19 cellular contexts compared by ENCODE assay signal in genomic region chr15:65365229-65365628, GRCh38. TPM values are rescaled to one million over a fixed set of nuclear protein-coding genes. Genes with fewer than 3 reads are reported as not detected.
DNase-seq lines count a peak whose midpoint lies in the region; ATAC-seq, FAIRE-seq and TF ChIP-seq lines count a peak whose summit lies in the region.
"Had no signal": no experiment of that assay in that cellular context is flagged by ENCODE, and none has a peak within 500 bp of the region (broad histone marks: within the 10 kb centered on the region; RNA-seq: fewer than 3 reads in every experiment).

No MANE protein-coding gene starts in this region.

- no peak for TF ChIP-seq POLR2A in HepG2 (IDR thresholded peaks at IDR 0.05; ENCODE audit: insufficient read depth in 1 of 2, low read depth in 2 of 2, low read length in 2 of 2)

- BruUV-seq in HepG2 (replicated peaks; lab: Mats Ljungman, UMichigan), result no TSS peak

- POLR2A ChIA-PET in HepG2 (lab: Yijun Ruan, JAX), result no interaction called here

- TF ChIP-seq CTCF in HepG2 (CRISPR knock-in tag; IDR thresholded peaks at IDR 0.05) (0 out of 2 replicates have a peak, but pooled peaks have one; percentile 20), smooth muscle cell (IDR thresholded peaks at IDR 0.05; ENCODE audit: borderline replicate concordance, insufficient read depth, poor library complexity, severe bottlenecking) (no peak)

- ATAC-seq in HepG2 (peak; percentile 84), GM19467 (IDR thresholded peaks at IDR 0.05; ENCODE audit: unreplicated experiment) (no peak), left colon (no peak)
- ATAC-seq: GM12878; left ventricle myocardium superior; psoas muscle; stimulated activated memory B cell treated with anti-CD40 and anti-IgM and Interleukin-4, amounts not matched to agents 10 μg/mL and 1 μg/mL and 100 μg/mL, for 72 hours had no signal

- CTCF ChIA-PET in HepG2 (lab: Yijun Ruan, JAX; ENCODE audit: low intra/inter-chr PET ratio, low total read pairs), result no interaction called here

- peak; percentile 28 for FAIRE-seq in HepG2 (lab: Jason Lieb, UNC)
- FAIRE-seq: G401.6, GM12878 had no signal

- no peak overlapping the region for H3K4me3 ChIP-seq in HUES6 (ENCODE audit: low read depth, low read length)
- H3K4me3 ChIP-seq in adipocyte (ENCODE audit: low read length), result no peak overlapping the region
- no peak overlapping the region for H3K4me3 ChIP-seq in HepG2 (replicated peaks in 1 of 3; ENCODE audit: insufficient read depth in 1 of 3, low read depth in 2 of 3, low read length in 3 of 3)
- H3K4me3 ChIP-seq in smooth muscle cell, result no peak overlapping the region
- H3K4me3 ChIP-seq: GM12878, psoas muscle had no signal

- WGBS in HepG2 (ENCODE audit: low lambda C conversion rate), result 90% methylated on average over 2 of the region's 2 CpGs
- whole genome bisulfite sequencing in smooth muscle cell (ENCODE audit: low lambda C conversion rate), result 17% methylated on average over 2 of the region's 2 CpGs

- TF ChIP-seq RAD21 in HepG2 (CRISPR knock-in tag; IDR thresholded peaks at IDR 0.05), result no peak

- in situ Hi-C loops in HepG2 (cut with HindIII; ENCODE audit: extremely low pct_ligation_motif_present, low pct_unique_long_range_greater_than_20kb), result no loop called here

- H3K36me3 ChIP-seq in HUES6 (ENCODE audit: control insufficient read depth, insufficient read depth, low read length), result no peaks in the 10 kb centered on the region
- H3K36me3 ChIP-seq in adipocyte (ENCODE audit: control insufficient read depth, insufficient read depth, low read length, severe bottlenecking), result no peaks in the 10 kb centered on the region
- H3K36me3 ChIP-seq in HepG2 (replicated peaks in 1 of 2; ENCODE audit: control insufficient read depth in 1 of 2, insufficient read depth in 2 of 2, low read length in 2 of 2), result peaks cover 2 to 25% of the 10 kb centered on the region in 2 experiments; a peak in 3 of 5 replicates
- no peaks in the 10 kb centered on the region for H3K36me3 ChIP-seq in smooth muscle cell (ENCODE audit: low read depth)

- no peaks in the 10 kb centered on the region for H3F3A ChIP-seq in smooth muscle cell (ENCODE audit: low read depth)

- DNase-seq in adipocyte (ENCODE audit: low read depth) (peak; percentile 50), HepG2 (ENCODE audit: low spot score) (peak; percentile 56), smooth muscle cell (lab: John Stamatoyannopoulos, UW; ENCODE audit: unreplicated experiment) (no peak), left colon (no peak), activated T-cell treated with anti-CD3 and anti-CD28 coated beads for 4 hours (no peak)
- DNase-seq: AML-193; effector memory CD4-positive, alpha-beta T cell; hippocampal formation; left ventricle myocardium superior; NCI-H1436; NCI-H345; psoas muscle; SHP77 treated with DMSO at 0.1 percent for 48 hours had no signal

- H3K9me3 ChIP-seq in HUES6 (ENCODE audit: control insufficient read depth, insufficient read depth, low read depth, low read length), result no peaks in the 10 kb centered on the region
- H3K9me3 ChIP-seq in adipocyte (ENCODE audit: control insufficient read depth, low read length), result no peaks in the 10 kb centered on the region
- no peaks in the 10 kb centered on the region for H3K9me3 ChIP-seq in HepG2 (ENCODE audit: low read length)
- H3K9me3 ChIP-seq in smooth muscle cell (replicated peaks; ENCODE audit: low read depth), result no peaks in the 10 kb centered on the region
- H3K9me3 ChIP-seq: psoas muscle had no signal

- intact Hi-C loops in HepG2 (cut with micrococcal nuclease; ENCODE audit: unreplicated experiment) (no loop called here), left colon (cut with DNase I, micrococcal nuclease) (no loop called here)

- H3K27ac ChIP-seq in HUES6 (ENCODE audit: low read depth, low read length) (peak overlapping the region; percentile 63; the same call in 1 of the 2 replicates), HepG2 (ENCODE audit: extremely low read length, insufficient read depth, low read length) (peak overlapping the region; percentile 54), smooth muscle cell (ENCODE audit: low read depth) (no peak overlapping the region)
- H3K27ac ChIP-seq: psoas muscle had no signal

- no peaks in the 10 kb centered on the region for H3K27me3 ChIP-seq in HUES6 (ENCODE audit: control insufficient read depth, insufficient read depth, low read length)
- H3K27me3 ChIP-seq in adipocyte (replicated peaks; ENCODE audit: control insufficient read depth, insufficient read depth, low read length), result peaks cover 36% of the 10 kb centered on the region
- no peaks in the 10 kb centered on the region for H3K27me3 ChIP-seq in HepG2 (ENCODE audit: control insufficient read depth in 1 of 2, insufficient read depth in 2 of 2, low read length in 2 of 2)
- no peaks in the 10 kb centered on the region for H3K27me3 ChIP-seq in smooth muscle cell (ENCODE audit: low read depth)

- H2AFZ ChIP-seq in HepG2 (ENCODE audit: low read length), result no peak overlapping the region
- no peak overlapping the region for H2AFZ ChIP-seq in smooth muscle cell (ENCODE audit: low read depth)

- H3K9ac ChIP-seq in HUES6 (ENCODE audit: low read length), result peak overlapping the region; percentile 1
- no peak overlapping the region for H3K9ac ChIP-seq in adipocyte (ENCODE audit: low read length)
- H3K9ac ChIP-seq in HepG2 (ENCODE audit: insufficient read depth, low read depth, low read length), result 0 out of 2 replicates have a peak overlapping the region, but pooled peaks have one; percentile 7
- no peak overlapping the region for H3K9ac ChIP-seq in smooth muscle cell (ENCODE audit: low read depth)

- TF ChIP-seq EP300 in HepG2 (IDR thresholded peaks at IDR 0.05; ENCODE audit: low read depth in 2 of 2, low read length in 2 of 2) (0 out of 4 replicates have a peak, but pooled peaks of 1 of the 2 experiments have one; percentile 10), HepG2 (CRISPR knock-in tag; IDR thresholded peaks at IDR 0.05; ENCODE audit: borderline replicate concordance) (no peak)

- H3K4me2 ChIP-seq in HepG2 (ENCODE audit: low read depth, low read length) (0 out of 2 replicates have a peak overlapping the region, but pooled peaks have one; percentile 25), smooth muscle cell (peak overlapping the region; percentile 49)

- H3K4me1 ChIP-seq in HUES6 (ENCODE audit: control insufficient read depth, insufficient read depth, low read length), result peaks cover 68% of the 10 kb centered on the region
- no peaks in the 10 kb centered on the region for H3K4me1 ChIP-seq in adipocyte (ENCODE audit: control insufficient read depth, insufficient read depth, low read length)
- H3K4me1 ChIP-seq in HepG2 (ENCODE audit: insufficient read depth, low read length), result peaks cover 59% of the 10 kb centered on the region
- H3K4me1 ChIP-seq in smooth muscle cell (ENCODE audit: low read depth), result peaks cover 33% of the 10 kb centered on the region
- H3K4me1 ChIP-seq: psoas muscle had no signal

- H4K20me1 ChIP-seq in HepG2 (ENCODE audit: insufficient read depth, low read length) (no peaks in the 10 kb centered on the region), smooth muscle cell (ENCODE audit: low read depth) (no peaks in the 10 kb centered on the region)

- H3K79me2 ChIP-seq in HepG2 (ENCODE audit: insufficient read depth, low read length) (peaks cover 29% of the 10 kb centered on the region), smooth muscle cell (ENCODE audit: low read depth) (no peaks in the 10 kb centered on the region)

RNA-seq across cellular contexts. Expression of gene IGDCC3, which starts 12.6 kb away (rescaled TPM):
- 31.2 and 51.8 TPM in 2 replicates for total RNA-seq in HepG2 (2016; rRNA removed; fragmentation: Illumina TruSeq; extraction: Trizol)
- total RNA-seq in HepG2 (2016; cell fraction: cytosol; rRNA removed; fragmentation: Illumina TruSeq; extraction: Trizol; ENCODE audit: low read depth), result 9.5 and 9.8 TPM in 2 replicates
- total RNA-seq in HepG2 (2016; cell fraction: insoluble cytoplasmic fraction; rRNA removed; fragmentation: Illumina TruSeq; extraction: Trizol), result 29.4 and 52.8 TPM in 2 replicates
- total RNA-seq in HepG2 (2016; cell fraction: membrane; rRNA removed; fragmentation: Illumina TruSeq; extraction: Trizol), result 40.5 and 40.6 TPM in 2 replicates
- total RNA-seq in HepG2 (2016; cell fraction: nucleus; rRNA removed; fragmentation: Illumina TruSeq; extraction: Trizol), result 59.8 and 72.1 TPM in 2 replicates
- 30.1 and 35.7 TPM in 2 replicates for polyA plus RNA-seq in HepG2 (2011; rRNA removed)
- polyA plus RNA-seq in HepG2 (2011; cell fraction: cytosol; rRNA removed), result 21.8 and 38.4 TPM in 2 replicates
- polyA plus RNA-seq in HepG2 (2011; cell fraction: nucleus; rRNA removed), result 46.7 and 64.4 TPM in 2 replicates
- 27.1 and 28.5 TPM in 2 replicates for polyA plus RNA-seq in HepG2 (2012)
- polyA plus RNA-seq in HepG2 (2016; cell fraction: cytosol; fragmentation: Illumina TruSeq; extraction: Trizol; ENCODE audit: low read depth), result 14.9 and 15.4 TPM in 2 replicates
- polyA plus RNA-seq in HepG2 (2016; cell fraction: insoluble cytoplasmic fraction; fragmentation: Illumina TruSeq; extraction: Trizol; ENCODE audit: low read depth), result 40.4 and 49.0 TPM in 2 replicates
- 39.5 and 45.0 TPM in 2 replicates for polyA plus RNA-seq in HepG2 (2016; cell fraction: membrane; fragmentation: Illumina TruSeq; extraction: Trizol; ENCODE audit: low read depth)
- 130 and 131 TPM in 2 replicates for polyA plus RNA-seq in HepG2 (2016; cell fraction: nucleus; fragmentation: Illumina TruSeq; extraction: Trizol; ENCODE audit: insufficient read depth, low read depth)
- 0.07 and 131 TPM in 2 replicates for polyA minus RNA-seq in HepG2 (2011; rRNA and poly(A)+ RNA removed; ENCODE audit: low replicate concordance)
- polyA minus RNA-seq in HepG2 (2011; cell fraction: cytosol; rRNA and poly(A)+ RNA removed), result 57.3 and 61.0 TPM in 2 replicates
- 23.1 and 27.6 TPM in 2 replicates for polyA minus RNA-seq in HepG2 (2011; cell fraction: nucleus; rRNA and poly(A)+ RNA removed)
- total RNA-seq in smooth muscle cell, result 2.6 and 3.2 TPM in 2 replicates
- 5.9 and 8.5 TPM in 2 replicates for polyA plus RNA-seq in smooth muscle cell
- under 1 TPM in 1 of 2 donors, not detected in 1; 0.25 TPM for total RNA-seq in left colon
- total RNA-seq: activated CD8-positive, alpha-beta memory T cell treated with anti-CD3 and anti-CD28 coated beads for 36 hours; psoas muscle had no signal
- polyA plus RNA-seq: psoas muscle had no signal

RNA-seq across cellular contexts. Expression of gene IGDCC4, which starts 57.5 kb away (rescaled TPM):
- total RNA-seq in HepG2 (2016; rRNA removed; fragmentation: Illumina TruSeq; extraction: Trizol), result 0.87 and 1.1 TPM in 2 replicates
- 0.09 and 0.30 TPM in 2 replicates for total RNA-seq in HepG2 (2016; cell fraction: cytosol; rRNA removed; fragmentation: Illumina TruSeq; extraction: Trizol; ENCODE audit: low read depth)
- total RNA-seq in HepG2 (2016; cell fraction: insoluble cytoplasmic fraction; rRNA removed; fragmentation: Illumina TruSeq; extraction: Trizol), result 0.76 and 0.89 TPM in 2 replicates
- 0.46 and 0.55 TPM in 2 replicates for total RNA-seq in HepG2 (2016; cell fraction: membrane; rRNA removed; fragmentation: Illumina TruSeq; extraction: Trizol)
- 1.1 and 1.5 TPM in 2 replicates for total RNA-seq in HepG2 (2016; cell fraction: nucleus; rRNA removed; fragmentation: Illumina TruSeq; extraction: Trizol)
- polyA plus RNA-seq in HepG2 (2011; rRNA removed), result 0.39 and 0.55 TPM in 2 replicates
- polyA plus RNA-seq in HepG2 (2011; cell fraction: cytosol; rRNA removed), result 0.42 and 0.45 TPM in 2 replicates
- polyA plus RNA-seq in HepG2 (2011; cell fraction: nucleus; rRNA removed), result 1.8 and 2.0 TPM in 2 replicates
- polyA plus RNA-seq in HepG2 (2012), result 0.30 and 0.49 TPM in 2 replicates
- polyA plus RNA-seq in HepG2 (2016; cell fraction: cytosol; fragmentation: Illumina TruSeq; extraction: Trizol; ENCODE audit: low read depth), result 0.12 and 0.17 TPM in 2 replicates
- polyA plus RNA-seq in HepG2 (2016; cell fraction: insoluble cytoplasmic fraction; fragmentation: Illumina TruSeq; extraction: Trizol; ENCODE audit: low read depth), result 1.1 and 1.3 TPM in 2 replicates
- polyA plus RNA-seq in HepG2 (2016; cell fraction: membrane; fragmentation: Illumina TruSeq; extraction: Trizol; ENCODE audit: low read depth), result 0.44 and 0.58 TPM in 2 replicates
- polyA plus RNA-seq in HepG2 (2016; cell fraction: nucleus; fragmentation: Illumina TruSeq; extraction: Trizol; ENCODE audit: insufficient read depth, low read depth), result 2.5 and 2.7 TPM in 2 replicates
- 0.56 and 0.68 TPM in 2 replicates for polyA minus RNA-seq in HepG2 (2011; rRNA and poly(A)+ RNA removed; ENCODE audit: low replicate concordance)
- polyA minus RNA-seq in HepG2 (2011; cell fraction: cytosol; rRNA and poly(A)+ RNA removed), result 0.59 and 0.79 TPM in 2 replicates
- 0.64 and 1.5 TPM in 2 replicates for polyA minus RNA-seq in HepG2 (2011; cell fraction: nucleus; rRNA and poly(A)+ RNA removed)
- total RNA-seq in smooth muscle cell, result 20.0 and 20.5 TPM in 2 replicates
- 24.2 and 25.2 TPM in 2 replicates for polyA plus RNA-seq in smooth muscle cell
- 1 to 10 TPM in 1 of 2 donors, under 1 TPM in 1; 0.43 to 1.7 TPM for total RNA-seq in left colon

Comparison
In these comparisons a context has a peak if more than half of its experiments do, and no peak if none do; other contexts are left out.
1. H3K9ac ChIP-seq: peak in HUES6 (single experiment) and HepG2 (single experiment); none in adipocyte (single experiment) and smooth muscle cell (single experiment).
2. DNase-seq: peak in adipocyte (single experiment) and HepG2 (single experiment); none in smooth muscle cell (single experiment), left colon (0 of 2) and activated T-cell treated with anti-CD3 and anti-CD28 coated beads for 4 hours (single experiment).